11 cellular contexts compared by ENCODE assay signal in the genomic region with DNA sequence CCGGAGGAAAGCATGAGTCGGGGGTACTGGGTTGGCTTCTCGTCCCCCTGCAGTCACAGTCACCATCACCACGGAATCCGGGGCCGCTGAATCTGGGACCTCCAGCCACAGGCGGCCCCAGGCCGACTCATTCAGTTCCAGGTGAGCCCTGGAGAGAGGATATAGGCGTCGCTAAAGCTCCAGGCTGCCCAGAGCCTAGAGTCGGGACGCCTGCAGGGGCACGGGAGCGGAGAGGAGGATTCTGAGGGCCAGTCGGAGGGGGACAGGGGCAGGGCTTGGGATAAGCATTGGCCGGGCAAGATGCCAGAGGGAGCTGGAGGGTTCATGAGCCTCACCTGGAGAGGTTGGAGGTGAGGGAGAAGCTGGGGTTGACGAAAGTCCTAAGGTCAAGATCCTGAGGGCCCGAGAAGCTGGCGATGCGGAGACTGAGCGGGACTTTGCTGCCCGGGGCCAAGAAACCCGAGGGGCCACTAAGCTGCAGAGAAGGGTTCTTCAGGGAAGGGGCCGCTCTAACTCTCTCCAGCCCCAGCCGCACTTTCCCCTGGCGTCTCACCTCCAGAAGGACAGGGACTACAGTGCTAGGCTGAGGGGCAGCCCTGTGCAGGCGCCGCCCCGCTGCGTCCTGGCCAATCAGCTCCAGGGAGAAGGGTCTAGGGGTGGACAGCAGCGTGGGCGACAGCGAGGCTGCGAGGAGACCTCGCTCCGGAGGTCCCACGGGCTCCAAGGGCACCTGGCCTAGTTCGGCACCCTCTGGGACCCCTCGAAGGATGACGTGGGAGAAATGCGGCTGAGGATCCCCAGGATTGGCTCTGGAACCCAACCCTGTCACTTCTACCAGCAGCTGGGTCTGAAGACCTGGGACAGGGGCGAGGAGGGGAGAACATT. TPM values are rescaled to one million over a fixed set of nuclear protein-coding genes. Genes with fewer than 3 reads are reported as not detected.
DNase-seq lines count a peak whose midpoint lies in the region; ATAC-seq, FAIRE-seq and TF ChIP-seq lines count a peak whose summit lies in the region.
"Had no signal": no experiment of that assay in that cellular context is flagged by ENCODE, and none has a peak within 500 bp of the region (broad histone marks: within the 10 kb centered on the region; RNA-seq: fewer than 3 reads in every experiment).

No MANE protein-coding gene starts in this region.

- no peaks in the 10 kb centered on the region for H3K79me2 ChIP-seq in endothelial cell of umbilical vein (ENCODE audit: control insufficient read depth, insufficient read depth, low read length)

- no peaks in the 10 kb centered on the region for H3K36me3 ChIP-seq in endothelial cell of umbilical vein (ENCODE audit: control insufficient read depth in 2 of 2, extremely low read depth in 1 of 2, insufficient read depth in 2 of 2, low read length in 2 of 2)
- no peaks in the 10 kb centered on the region for H3K36me3 ChIP-seq in upper lobe of right lung

- H3K4me3 Mint-ChIP-seq in activated T-cell treated with anti-CD3 and anti-CD28 coated beads, Interleukin-2, amount 50 U/mL, for 24 hours: no peak overlapping the region
- H3K4me3 Mint-ChIP-seq in mesothelial cell of epicardium: peak overlapping the region; percentile 25

- no peak overlapping the region for H3K9ac ChIP-seq in endothelial cell of umbilical vein (replicated peaks; ENCODE audit: extremely low read depth, insufficient read depth, low read length)

- peak overlapping the region; percentile 20 for H3K27ac Mint-ChIP-seq in activated T-cell treated with anti-CD3 and anti-CD28 coated beads, Interleukin-2, amount 50 U/mL, for 24 hours
- no peak overlapping the region for H3K27ac Mint-ChIP-seq in mesothelial cell of epicardium

- H3K9me3 ChIP-seq in endothelial cell of umbilical vein (replicated peaks; ENCODE audit: control insufficient read depth, insufficient read depth, low read length): no peaks in the 10 kb centered on the region
- H3K9me3 ChIP-seq in upper lobe of right lung: no peaks in the 10 kb centered on the region

- TF ChIP-seq POLR2A in endothelial cell of umbilical vein (IDR thresholded peaks at IDR 0.05; ENCODE audit: low read depth, low read length): no peak

- no peaks in the 10 kb centered on the region for H3K27me3 ChIP-seq in endothelial cell of umbilical vein (ENCODE audit: control insufficient read depth in 2 of 2, insufficient read depth in 2 of 2, low read length in 2 of 2)
- H3K27me3 ChIP-seq in upper lobe of right lung: no peaks in the 10 kb centered on the region

- no peak for FAIRE-seq in endothelial cell of umbilical vein (lab: Jason Lieb, UNC)
- FAIRE-seq in D721Med (lab: Jason Lieb, UNC): no peak

- H3K9me1 ChIP-seq in endothelial cell of umbilical vein (replicated peaks; ENCODE audit: control insufficient read depth, extremely low read depth, insufficient read depth, low read length): no peaks in the 10 kb centered on the region

- POLR2A ChIA-PET in endothelial cell of umbilical vein (lab: Charles Lee): no interaction called here

- peaks cover 34% of the 10 kb centered on the region for H3K36me3 Mint-ChIP-seq in activated T-cell treated with anti-CD3 and anti-CD28 coated beads, Interleukin-2, amount 50 U/mL, for 24 hours (ENCODE audit: low read depth)
- no peaks in the 10 kb centered on the region for H3K36me3 Mint-ChIP-seq in mesothelial cell of epicardium

- no peaks in the 10 kb centered on the region for H3K27me3 Mint-ChIP-seq in activated T-cell treated with anti-CD3 and anti-CD28 coated beads, Interleukin-2, amount 50 U/mL, for 24 hours
- no peaks in the 10 kb centered on the region for H3K27me3 Mint-ChIP-seq in mesothelial cell of epicardium (ENCODE audit: low read depth)

- H3K4me2 ChIP-seq in endothelial cell of umbilical vein (ENCODE audit: insufficient read depth, low read length): no peak overlapping the region

- no peak for ATAC-seq in upper lobe of right lung
- ATAC-seq: left lobe of liver had no signal

- CTCF ChIA-PET in endothelial cell of umbilical vein (lab: Charles Lee): interaction anchor here (1.0 to 1.7 kb wide), 5 partner anchors 8 to 40 kb away, joined by 3 to 6 read pairs (median 3); a partner anchor contains a TSS

- H3K27ac ChIP-seq in endothelial cell of umbilical vein (ENCODE audit: insufficient read depth, low read depth, low read length) (no peak overlapping the region), upper lobe of right lung (no peak overlapping the region)

- H4K20me1 ChIP-seq in endothelial cell of umbilical vein (replicated peaks; ENCODE audit: control insufficient read depth, extremely low read depth, insufficient read depth, low read length): no peaks in the 10 kb centered on the region

- no peaks in the 10 kb centered on the region for H3K4me1 ChIP-seq in endothelial cell of umbilical vein (ENCODE audit: control insufficient read depth, extremely low read depth, insufficient read depth, low read length)
- peaks cover 6% of the 10 kb centered on the region for H3K4me1 ChIP-seq in upper lobe of right lung

- DNase-seq in activated T-cell treated with anti-CD3 and anti-CD28 coated beads, Interleukin-2, amount 50 U/mL, for 24 hours: no peak
- DNase-seq in activated T-cell treated with anti-CD3 and anti-CD28 coated beads, Interleukin-2, amount 50 U/mL, for 48 hours: no peak
- DNase-seq in endothelial cell of umbilical vein (ENCODE audit: low read depth, low spot score) (peak; percentile 25), mesothelial cell of epicardium (ENCODE audit: low spot score in 2 of 2, unreplicated experiment in 2 of 2) (no peak), upper lobe of right lung (no peak), G401 (ENCODE audit: low spot score) (no peak), NCI-H2081 treated with DMSO at 0.1 percent for 48 hours (lab: John Stamatoyannopoulos, UW) (no peak), D721Med (ENCODE audit: insufficient read length, low spot score) (no peak)
- DNase-seq: ACHN, NCI-H69 had no signal

- intact Hi-C loops in endothelial cell of umbilical vein (cut with micrococcal nuclease) (no loop called here), upper lobe of right lung (cut with DNase I) (no loop called here)

- in situ Hi-C loops in G401 (cut with HindIII; ENCODE audit: low sequenced_read_pairs): no loop called here

- H3K9me3 Mint-ChIP-seq in activated T-cell treated with anti-CD3 and anti-CD28 coated beads, Interleukin-2, amount 50 U/mL, for 24 hours: peaks cover under 1% of the 10 kb centered on the region
- H3K9me3 Mint-ChIP-seq in mesothelial cell of epicardium: no peaks in the 10 kb centered on the region

- H2AFZ ChIP-seq in endothelial cell of umbilical vein (ENCODE audit: low read depth, low read length): peak overlapping the region; percentile 38

- H3K4me3 ChIP-seq in endothelial cell of umbilical vein (replicated peaks in 1 of 3; ENCODE audit: insufficient read depth in 1 of 3, low read depth in 1 of 3, low read length in 3 of 3): peak overlapping the region in 1 of 3 experiments; percentile 6
- H3K4me3 ChIP-seq in upper lobe of right lung: peak overlapping the region; percentile 14

- TF ChIP-seq CTCF in endothelial cell of umbilical vein (IDR thresholded peaks at IDR 0.05; ENCODE audit: extremely low read depth in 1 of 2, insufficient read depth in 1 of 2, low read depth in 1 of 2, low read length in 2 of 2) (no peak), mesothelial cell of epicardium (IDR thresholded peaks at IDR 0.05; ENCODE audit: unreplicated experiment) (no peak), upper lobe of right lung (IDR thresholded peaks at IDR 0.05) (no peak), D721Med (IDR thresholded peaks at IDR 0.05; ENCODE audit: insufficient read depth, missing control alignments) (no peak)

- BruUV-seq in endothelial cell of umbilical vein (replicated peaks; lab: Mats Ljungman, UMichigan): no TSS peak

- H3K4me1 Mint-ChIP-seq in activated T-cell treated with anti-CD3 and anti-CD28 coated beads, Interleukin-2, amount 50 U/mL, for 24 hours (ENCODE audit: low read depth): peaks cover 7% of the 10 kb centered on the region
- H3K4me1 Mint-ChIP-seq in mesothelial cell of epicardium: peaks cover 12% of the 10 kb centered on the region

- dilution Hi-C loops in endothelial cell of umbilical vein (cut with MboI; ENCODE audit: extremely low pct_ligation_motif_present, low sequenced_read_pairs): no loop called here

RNA-seq across cellular contexts. Expression of a gene that starts 3.7 kb away (rescaled TPM):
- total RNA-seq in endothelial cell of umbilical vein (9.4 and 11.7 TPM in 2 replicates), mesothelial cell of epicardium (8.7 to 12.8 TPM (median 11.6 TPM) in 3 replicates), upper lobe of right lung (2.6 TPM)
- 1.6 and 3.0 TPM in 2 replicates for polyA plus RNA-seq in endothelial cell of umbilical vein
- polyA plus RNA-seq in endothelial cell of umbilical vein (2011; cell fraction: cytosol; rRNA removed): 1.3 and 1.5 TPM in 2 replicates
- polyA plus RNA-seq in endothelial cell of umbilical vein (2011; cell fraction: nucleus; rRNA removed): 40.1 and 45.8 TPM in 2 replicates
- 2.6 and 3.3 TPM in 2 replicates for polyA plus RNA-seq in endothelial cell of umbilical vein (2012)
- polyA minus RNA-seq in endothelial cell of umbilical vein: 2.3 and 2.5 TPM in 2 replicates
- polyA minus RNA-seq in endothelial cell of umbilical vein (2011; cell fraction: cytosol; rRNA and poly(A)+ RNA removed): not detected
- 3.1 and 3.8 TPM in 2 replicates for polyA minus RNA-seq in endothelial cell of umbilical vein (2011; cell fraction: nucleus; rRNA and poly(A)+ RNA removed)
- 13.0 and 15.4 TPM in 2 replicates for total RNA-seq in G401 (2014; rRNA removed; shearing (Covaris generic))

RNA-seq across cellular contexts. Expression of a gene that starts 11.0 kb away (rescaled TPM):
- total RNA-seq in endothelial cell of umbilical vein (0.25 and 0.51 TPM in 2 replicates), mesothelial cell of epicardium (1.5 to 1.8 TPM (median 1.6 TPM) in 3 replicates), upper lobe of right lung (3.4 TPM)
- polyA plus RNA-seq in endothelial cell of umbilical vein: 0.11 and 0.21 TPM in 2 replicates
- 0.04 and 0.10 TPM in 2 replicates for polyA plus RNA-seq in endothelial cell of umbilical vein (2011; cell fraction: cytosol; rRNA removed)
- 0.54 and 0.59 TPM in 2 replicates for polyA plus RNA-seq in endothelial cell of umbilical vein (2011; cell fraction: nucleus; rRNA removed)
- polyA plus RNA-seq in endothelial cell of umbilical vein (2012): 0.25 TPM in 2 replicates
- polyA minus RNA-seq in endothelial cell of umbilical vein: 0.27 and 0.59 TPM in 2 replicates
- polyA minus RNA-seq in endothelial cell of umbilical vein (2011; cell fraction: cytosol; rRNA and poly(A)+ RNA removed): 7.4 TPM
- not detected in 2 replicates for polyA minus RNA-seq in endothelial cell of umbilical vein (2011; cell fraction: nucleus; rRNA and poly(A)+ RNA removed)
- 0.78 and 1.7 TPM in 2 replicates for total RNA-seq in G401 (2014; rRNA removed; shearing (Covaris generic))

RNA-seq across cellular contexts. Expression of a gene that starts 26.3 kb away (rescaled TPM):
- 43.2 and 43.8 TPM in 2 replicates for total RNA-seq in endothelial cell of umbilical vein
- 24.5 and 27.1 TPM in 2 replicates for polyA plus RNA-seq in endothelial cell of umbilical vein
- 10.8 and 11.3 TPM in 2 replicates for polyA plus RNA-seq in endothelial cell of umbilical vein (2011; cell fraction: cytosol; rRNA removed)
- 188 and 214 TPM in 2 replicates for polyA plus RNA-seq in endothelial cell of umbilical vein (2011; cell fraction: nucleus; rRNA removed)
- polyA plus RNA-seq in endothelial cell of umbilical vein (2012): 7.4 TPM in 2 replicates
- polyA minus RNA-seq in endothelial cell of umbilical vein: 42.2 and 53.3 TPM in 2 replicates
- polyA minus RNA-seq in endothelial cell of umbilical vein (2011; cell fraction: cytosol; rRNA and poly(A)+ RNA removed): 13.4 TPM
- polyA minus RNA-seq in endothelial cell of umbilical vein (2011; cell fraction: nucleus; rRNA and poly(A)+ RNA removed): 57.2 and 101 TPM in 2 replicates
- 38.6 to 48.2 TPM (median 42.9 TPM) in 3 replicates for total RNA-seq in mesothelial cell of epicardium
- total RNA-seq in upper lobe of right lung: 11.2 TPM
- 3.2 and 7.1 TPM in 2 replicates for total RNA-seq in G401 (2014; rRNA removed; shearing (Covaris generic))

RNA-seq across cellular contexts. Expression of a gene that starts 29.4 kb away (rescaled TPM):
- total RNA-seq in endothelial cell of umbilical vein (121 and 125 TPM in 2 replicates), mesothelial cell of epicardium (82.8 to 90.4 TPM (median 83.8 TPM) in 3 replicates), upper lobe of right lung (53.0 TPM)
- 36.5 and 37.4 TPM in 2 replicates for polyA plus RNA-seq in endothelial cell of umbilical vein
- polyA plus RNA-seq in endothelial cell of umbilical vein (2011; cell fraction: cytosol; rRNA removed): 30.4 and 32.4 TPM in 2 replicates
- polyA plus RNA-seq in endothelial cell of umbilical vein (2011; cell fraction: nucleus; rRNA removed): 85.3 and 94.4 TPM in 2 replicates
- 82.2 and 88.2 TPM in 2 replicates for polyA plus RNA-seq in endothelial cell of umbilical vein (2012)
- 86.2 and 91.8 TPM in 2 replicates for polyA minus RNA-seq in endothelial cell of umbilical vein
- polyA minus RNA-seq in endothelial cell of umbilical vein (2011; cell fraction: cytosol; rRNA and poly(A)+ RNA removed): 60.1 TPM
- 38.8 and 39.1 TPM in 2 replicates for polyA minus RNA-seq in endothelial cell of umbilical vein (2011; cell fraction: nucleus; rRNA and poly(A)+ RNA removed)
- total RNA-seq in G401 (2014; rRNA removed; shearing (Covaris generic)): 133 and 152 TPM in 2 replicates

RNA-seq across cellular contexts. Expression of a gene that starts 29.8 kb away (rescaled TPM):
- total RNA-seq in endothelial cell of umbilical vein: 535 and 543 TPM in 2 replicates
- 569 and 578 TPM in 2 replicates for polyA plus RNA-seq in endothelial cell of umbilical vein
- polyA plus RNA-seq in endothelial cell of umbilical vein (2011; cell fraction: cytosol; rRNA removed): 774 and 904 TPM in 2 replicates
- 288 and 289 TPM in 2 replicates for polyA plus RNA-seq in endothelial cell of umbilical vein (2011; cell fraction: nucleus; rRNA removed)
- polyA plus RNA-seq in endothelial cell of umbilical vein (2012): 434 and 609 TPM in 2 replicates
- polyA minus RNA-seq in endothelial cell of umbilical vein: 395 and 455 TPM in 2 replicates
- 180 TPM for polyA minus RNA-seq in endothelial cell of umbilical vein (2011; cell fraction: cytosol; rRNA and poly(A)+ RNA removed)
- polyA minus RNA-seq in endothelial cell of umbilical vein (2011; cell fraction: nucleus; rRNA and poly(A)+ RNA removed): 60.9 and 61.1 TPM in 2 replicates
- total RNA-seq in mesothelial cell of epicardium: 133 to 139 TPM (median 136 TPM) in 3 replicates
- total RNA-seq in upper lobe of right lung: 286 TPM
- 868 and 869 TPM in 2 replicates for total RNA-seq in G401 (2014; rRNA removed; shearing (Covaris generic))
